26 cellular contexts compared by ENCODE assay signal in genomic region chr5:133278318-133278717, GRCh38.
A peak's percentile ranks its signal among the peaks of the same experiment; 100 is the strongest.
DNase-seq lines count a peak whose midpoint lies in the region; ATAC-seq, FAIRE-seq and TF ChIP-seq lines count a peak whose summit lies in the region.
"Had no signal": no experiment of that assay in that cellular context is flagged by ENCODE, and none has a peak within 500 bp of the region (broad histone marks: within the 10 kb centered on the region; RNA-seq: fewer than 3 reads in every experiment).

No MANE protein-coding gene starts in this region.

- H3K4me3 ChIP-seq in epithelial cell of esophagus (ENCODE audit: low read length) (no peak overlapping the region), small intestine (ENCODE audit: low read depth in 1 of 2, low read length in 2 of 2) (no peak overlapping the region)
- H3K4me3 ChIP-seq: A549; BLaER1 treated with 17β-estradiol and CSF1 and Interleukin-3, amounts not matched to agents 10 nM and 100 nM; GM23248 had no signal

- H3K4me3 Mint-ChIP-seq in natural killer cell, result no peak overlapping the region
- H3K4me3 Mint-ChIP-seq: CD14-positive monocyte; CD4-positive, alpha-beta T cell had no signal

- no peaks in the 10 kb centered on the region for H3K9me3 ChIP-seq in small intestine (ENCODE audit: control insufficient read depth, low read depth)
- H3K9me3 ChIP-seq: A549; BE2C; BLaER1 treated with 17β-estradiol and CSF1 and Interleukin-3, amounts not matched to agents 10 nM and 100 nM had no signal

- TF ChIP-seq CTCF in RWPE1 (conservative IDR thresholded peaks at IDR 0.05; ENCODE audit: low read depth) (no peak), epithelial cell of esophagus (IDR thresholded peaks at IDR 0.05; ENCODE audit: insufficient read depth, low read depth, low read length, missing control alignments) (no peak), natural killer cell (IDR thresholded peaks at IDR 0.05) (no peak)

- H3K27me3 ChIP-seq in small intestine (ENCODE audit: control insufficient read depth in 2 of 2, insufficient read depth in 2 of 2, low read length in 2 of 2), result no peaks in the 10 kb centered on the region
- H3K27me3 ChIP-seq: BE2C; BLaER1 treated with 17β-estradiol and CSF1 and Interleukin-3, amounts not matched to agents 10 nM and 100 nM had no signal

- H3K27ac Mint-ChIP-seq in natural killer cell, result no peak overlapping the region
- H3K27ac Mint-ChIP-seq: CD4-positive, alpha-beta T cell; CD8-positive, alpha-beta memory T cell had no signal

- H3K27ac ChIP-seq in RWPE1 (peak overlapping the region; percentile 21), small intestine (ENCODE audit: low read depth in 1 of 2, low read length in 1 of 2) (no peak overlapping the region)
- H3K27ac ChIP-seq: 22Rv1; A549; BLaER1 treated with 17β-estradiol and CSF1 and Interleukin-3, amounts not matched to agents 10 nM and 100 nM; GM23248 had no signal

- ATAC-seq in left colon, result peak; percentile 94
- ATAC-seq in natural killer cell, result no peak
- ATAC-seq: A549 had no signal

- no peaks in the 10 kb centered on the region for H3K36me3 ChIP-seq in small intestine (ENCODE audit: control insufficient read depth in 2 of 2, insufficient read depth in 2 of 2, low read length in 2 of 2)
- H3K36me3 ChIP-seq: BE2C; BLaER1 treated with 17β-estradiol and CSF1 and Interleukin-3, amounts not matched to agents 10 nM and 100 nM had no signal

- POLR2A ChIA-PET in RWPE1 (lab: Yijun Ruan, JAX; ENCODE audit: low non-redundant PET), result no interaction called here

- no peak for DNase-seq in RWPE1 (ENCODE audit: low spot score)
- DNase-seq in epithelial cell of esophagus (ENCODE audit: low read depth), result peak; percentile 42
- DNase-seq in left colon, result no peak
- peak; percentile 35 for DNase-seq in small intestine
- no peak for DNase-seq in urothelium cell line (ENCODE audit: low spot score)
- DNase-seq in natural killer cell, result no peak
- no peak for DNase-seq in OCI-M1 (lab: John Stamatoyannopoulos, UW)
- DNase-seq: ACHN; AML-193; BE2C; CD4-positive, alpha-beta T cell; CD8-positive, alpha-beta memory T cell; DMS53; DMS79 treated with DMSO at 0.1 percent for 48 hours; GF-D8; GM23248; H7; HCEC 1CT had no signal

- no peaks in the 10 kb centered on the region for H3K36me3 Mint-ChIP-seq in natural killer cell
- H3K36me3 Mint-ChIP-seq: CD14-positive monocyte; CD8-positive, alpha-beta memory T cell had no signal

- H3K4me1 Mint-ChIP-seq in natural killer cell, result no peaks in the 10 kb centered on the region
- H3K4me1 Mint-ChIP-seq: CD14-positive monocyte; CD8-positive, alpha-beta memory T cell had no signal

- 49 to 71% (median 64%) methylated on average over 4 of the region's 4 CpGs for WGBS in small intestine, 3 donors

- H3K27me3 Mint-ChIP-seq in natural killer cell (ENCODE audit: low read depth in 2 of 2), result no peaks in the 10 kb centered on the region
- H3K27me3 Mint-ChIP-seq: CD4-positive, alpha-beta T cell; CD8-positive, alpha-beta memory T cell had no signal

- intact Hi-C loops in left colon (cut with DNase I, micrococcal nuclease) (no loop called here), natural killer cell (cut with micrococcal nuclease) (no loop called here)

- no peaks in the 10 kb centered on the region for H3K9me3 Mint-ChIP-seq in natural killer cell
- H3K9me3 Mint-ChIP-seq: CD4-positive, alpha-beta T cell; CD8-positive, alpha-beta memory T cell had no signal

- CTCF ChIA-PET in RWPE1 (lab: Yijun Ruan, JAX), result interaction anchor here (0.6 to 0.9 kb wide), 2 partner anchors 10 to 266 kb away, joined by 3 read pairs; no protein-coding TSS in a partner anchor

- H3K4me1 ChIP-seq in small intestine (ENCODE audit: control insufficient read depth in 2 of 2, insufficient read depth in 1 of 2, low read depth in 1 of 2, low read length in 1 of 2), result no peaks in the 10 kb centered on the region
- H3K4me1 ChIP-seq: BE2C had no signal

- FAIRE-seq in small intestine (lab: Jason Lieb, UNC) (no peak), urothelium cell line (lab: Jason Lieb, UNC) (no peak)
- FAIRE-seq: A549, D721Med, GM12891, GM18507, H1 had no signal

Comparison
In these comparisons a context has a peak if more than half of its experiments do, and no peak if none do; other contexts are left out.
1. DNase-seq: peak in epithelial cell of esophagus (single experiment) and small intestine (single experiment); none in RWPE1 (single experiment), left colon (0 of 2), urothelium cell line (single experiment), natural killer cell (single experiment) and OCI-M1 (single experiment).